21 cellular contexts compared by ENCODE assay signal in genomic region chr5:132213666-132214065, GRCh38. TPM values are rescaled to one million over a fixed set of nuclear protein-coding genes. Genes with fewer than 3 reads are reported as not detected.
DNase-seq lines count a peak whose midpoint lies in the region; ATAC-seq and TF ChIP-seq lines count a peak whose summit lies in the region.
"Had no signal": no experiment of that assay in that cellular context is flagged by ENCODE, and none has a peak within 500 bp of the region (broad histone marks: within the 10 kb centered on the region; RNA-seq: fewer than 3 reads in every experiment).

No MANE protein-coding gene starts in this region.

- POLR2A ChIA-PET in RWPE1 (lab: Yijun Ruan, JAX; ENCODE audit: low non-redundant PET): no interaction called here

- ATAC-seq in heart right ventricle: no peak
- ATAC-seq in GM21723 (IDR thresholded peaks at IDR 0.05; ENCODE audit: unreplicated experiment): no peak
- ATAC-seq: HCT116 had no signal

- TF ChIP-seq CTCF in heart right ventricle (IDR thresholded peaks at IDR 0.05): no peak
- TF ChIP-seq CTCF in RWPE1 (conservative IDR thresholded peaks at IDR 0.05; ENCODE audit: low read depth): no peak
- no peak for TF ChIP-seq CTCF in coronary artery (IDR thresholded peaks at IDR 0.05)
- no peak for TF ChIP-seq CTCF in sigmoid colon (IDR thresholded peaks at IDR 0.05)

- TF ChIP-seq POLR2A in sigmoid colon (IDR thresholded peaks at IDR 0.05): no peak

- no peak for TF ChIP-seq EP300 in sigmoid colon (IDR thresholded peaks at IDR 0.05)

- H3K4me3 ChIP-seq in heart right ventricle (no peak overlapping the region), coronary artery (no peak overlapping the region), sigmoid colon (no peak overlapping the region)
- H3K4me3 ChIP-seq: BLaER1 had no signal

- DNase-seq in cardiac septum (ENCODE audit: low spot score) (peak; percentile 60), heart right ventricle (no peak), RWPE1 (ENCODE audit: low spot score) (no peak), coronary artery (ENCODE audit: low spot score) (no peak), sigmoid colon (peak; percentile 56), HuH-7.5 (ENCODE audit: low spot score) (no peak), MV-4-11 (lab: John Stamatoyannopoulos, UW) (no peak)
- DNase-seq: 8988T; CD4-positive, alpha-beta memory T cell; DMS153; DMS79; GDM1; GOT3; H7; HFFc6 had no signal

- H3K27ac ChIP-seq in heart right ventricle (peak overlapping the region in 5 of 10 donors; percentile 44 to 92 (median 88)), RWPE1 (peak overlapping the region; percentile 14), coronary artery (peak overlapping the region; percentile 96 to 98), sigmoid colon (peak overlapping the region in 2 of 4 donors; percentile 89 to 94)
- H3K27ac ChIP-seq: BLaER1, HL-60 had no signal

- H3K4me1 ChIP-seq in heart right ventricle (peaks cover 8 to 87% (median 64%) of the 10 kb centered on the region in 9 donors), sigmoid colon (peaks cover 0 to 29% (median 25%) of the 10 kb centered on the region in 4 donors)

- H3K36me3 ChIP-seq in heart right ventricle (peaks cover 0 to 77% (median 39%) of the 10 kb centered on the region in 9 donors), sigmoid colon (peaks cover 20 to 70% (median 47%) of the 10 kb centered on the region in 4 donors)

- CTCF ChIA-PET in RWPE1 (lab: Yijun Ruan, JAX): interaction anchor here (0.7 kb wide), 1 partner anchor 24 kb away, joined by 3 read pairs; no protein-coding TSS in a partner anchor

- H3K9me3 ChIP-seq in heart right ventricle (no peaks in the 10 kb centered on the region), sigmoid colon (no peaks in the 10 kb centered on the region)
- H3K9me3 ChIP-seq: BLaER1 had no signal

- H3K27me3 ChIP-seq in heart right ventricle (no peaks in the 10 kb centered on the region), sigmoid colon (no peaks in the 10 kb centered on the region)
- H3K27me3 ChIP-seq: BLaER1 had no signal

- 95 to 97% methylated on average over 7 of the region's 7 CpGs for WGBS in heart right ventricle, 2 donors
- 94 to 96% methylated on average over 7 of the region's 7 CpGs for WGBS in sigmoid colon, 2 donors

- intact Hi-C loops in cardiac septum (cut with DNase I): loop anchor here (10.0 kb wide), 1 partner anchor 419 kb away; the partner anchor contains the start of gene FNIP1
- intact Hi-C loops in heart right ventricle (cut with DNase I): loop anchor here in 2 of 10 donors (10.0 kb wide), 1 partner anchor 151 kb away; the partner anchor contains the start of gene SLC22A5 (in 2 of the 2)
- intact Hi-C loops in sigmoid colon (cut with DNase I): loop anchor here (2.0 kb wide), 1 partner anchor 21 kb away; no protein-coding TSS in a partner anchor

RNA-seq across cellular contexts. Expression of gene P4HA2, which starts 14.0 kb away (rescaled TPM):
- total RNA-seq in cardiac septum (50.5 TPM), heart right ventricle (10 to 100 TPM; 35.0 to 77.1 (median 52.4) TPM), sigmoid colon (10 to 100 TPM; 23.9 to 35.2 (median 28.9) TPM)
- polyA plus RNA-seq in heart right ventricle (10 to 100 TPM; 27.2 to 97.0 TPM), sigmoid colon (10 to 100 TPM in 2 of 3 donors, 1 to 10 TPM in 1; 4.2 to 24.8 (median 12.5) TPM)

RNA-seq across cellular contexts. Expression of gene PDLIM4, which starts 43.8 kb away (rescaled TPM):
- total RNA-seq in cardiac septum: 8.8 TPM
- 1 to 10 TPM; 2.1 to 8.7 (median 3.4) TPM for total RNA-seq in heart right ventricle
- polyA plus RNA-seq in heart right ventricle: 10 to 100 TPM in 1 of 2 donors, 1 to 10 TPM in 1; 3.4 to 15.3 TPM
- 100 to 1,000 TPM in 2 of 4 donors, 10 to 100 TPM in 2; 38.2 to 133 (median 90.1) TPM for total RNA-seq in sigmoid colon
- 10 to 100 TPM in 2 of 3 donors, 1 to 10 TPM in 1; 2.1 to 16.5 (median 11.4) TPM for polyA plus RNA-seq in sigmoid colon
- total RNA-seq: CD4-positive, alpha-beta memory T cell; HT1080 had no signal
- polyA plus RNA-seq: CD14-positive monocyte; CD4-positive, alpha-beta memory T cell had no signal

Comparison
In these comparisons a context has a peak if more than half of its experiments do, and no peak if none do; other contexts are left out.
1. DNase-seq: peak in cardiac septum (single experiment) and sigmoid colon (single experiment); none in heart right ventricle (0 of 2), RWPE1 (single experiment), coronary artery (single experiment), HuH-7.5 (single experiment) and MV-4-11 (single experiment).